15 cellular contexts compared by ENCODE assay signal in the genomic region with DNA sequence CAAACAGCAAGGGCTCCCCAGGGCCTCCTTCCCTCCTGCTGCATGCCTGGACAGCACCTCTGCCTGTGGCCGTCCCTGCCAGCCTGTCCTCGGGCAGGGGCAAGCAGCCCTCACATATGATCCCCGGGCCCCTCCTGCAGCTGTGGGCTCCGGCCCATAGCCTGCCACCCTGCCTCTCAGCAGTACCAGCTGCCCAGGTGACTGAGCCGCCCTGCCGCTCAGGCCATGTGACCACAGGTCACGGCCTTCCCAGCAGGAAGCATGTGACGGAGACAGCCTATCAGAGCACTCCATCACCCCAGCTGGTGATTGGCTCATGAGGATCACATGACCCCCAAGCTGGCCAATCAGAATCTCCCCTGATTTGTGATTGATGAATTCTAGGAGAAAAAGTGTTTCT. TPM values are rescaled to one million over a fixed set of nuclear protein-coding genes. Genes with fewer than 3 reads are reported as not detected.
DNase-seq lines count a peak whose midpoint lies in the region; ATAC-seq, FAIRE-seq and TF ChIP-seq lines count a peak whose summit lies in the region.
"Had no signal": no experiment of that assay in that cellular context is flagged by ENCODE, and none has a peak within 500 bp of the region (broad histone marks: within the 10 kb centered on the region; RNA-seq: fewer than 3 reads in every experiment).

No MANE protein-coding gene starts in this region.

- CTCF ChIA-PET in RWPE1 (lab: Yijun Ruan, JAX) = interaction anchor here (0.5 to 1.6 kb wide), 2 partner anchors 12 to 23 kb away, joined by 5 read pairs; no protein-coding TSS in a partner anchor

- no peak for TF ChIP-seq POLR2A in H54 (IDR thresholded peaks at IDR 0.05; ENCODE audit: low read depth, low read length)
- TF ChIP-seq POLR2A in vagina (IDR thresholded peaks at IDR 0.05) = no peak

- FAIRE-seq in H54 (lab: Jason Lieb, UNC) = no peak

- H3K9me3 ChIP-seq in vagina = no peaks in the 10 kb centered on the region

- POLR2A ChIA-PET in RWPE1 (lab: Yijun Ruan, JAX; ENCODE audit: low non-redundant PET) = no interaction called here

- no peaks in the 10 kb centered on the region for H3K27me3 ChIP-seq in vagina

- H3K36me3 ChIP-seq in vagina = no peaks in the 10 kb centered on the region

- H3K27ac ChIP-seq in RWPE1 = no peak overlapping the region
- H3K27ac ChIP-seq in vagina = no peak overlapping the region
- H3K27ac ChIP-seq: C4-2B, GM23248 had no signal

- peak; percentile 36 for ATAC-seq in left lobe of liver
- no peak for ATAC-seq in GM21447 (IDR thresholded peaks at IDR 0.05; ENCODE audit: unreplicated experiment)
- ATAC-seq in HG03565 (IDR thresholded peaks at IDR 0.05; ENCODE audit: unreplicated experiment) = no peak

- no peaks in the 10 kb centered on the region for H3K4me1 ChIP-seq in vagina

- intact Hi-C loops in vagina (cut with DNase I) = no loop called here

- no peak overlapping the region for H3K4me3 ChIP-seq in vagina
- H3K4me3 ChIP-seq: GM23248 had no signal

- DNase-seq in AG20443 (ENCODE audit: low spot score) = peak; percentile 35
- peak; percentile 21 for DNase-seq in H54 (ENCODE audit: insufficient read length, low spot score)
- DNase-seq in RWPE1 (ENCODE audit: low spot score) = peak; percentile 48
- DNase-seq in left lobe of liver (ENCODE audit: low spot score) = peak; percentile 45
- DNase-seq in NCI-H774 (lab: John Stamatoyannopoulos, UW) = no peak
- no peak for DNase-seq in vagina (ENCODE audit: extremely low spot score in 2 of 2)
- DNase-seq: activated naive CD8-positive, alpha-beta T cell treated with anti-CD3 and anti-CD28 coated beads, Interleukin-2, amount 10 ng/mL, durations not matched to agents 7 days and 5 days; EL; GM23248; kidney glomerular epithelial cell; NCI-H226 had no signal

- TF ChIP-seq CTCF in RWPE1 (conservative IDR thresholded peaks at IDR 0.05; ENCODE audit: low read depth) (no peak), vagina (IDR thresholded peaks at IDR 0.05) (no peak)

RNA-seq across cellular contexts. Expression of gene ALDH1L1, which starts 23.9 kb away (rescaled TPM):
- total RNA-seq in left lobe of liver (492 TPM), vagina (19.2 TPM)
- total RNA-seq: activated naive CD8-positive, alpha-beta T cell treated with anti-CD3 and anti-CD28 coated beads, Interleukin-2, amount 10 ng/mL, durations not matched to agents 7 days and 5 days; glomerular endothelial cell; GM23248 had no signal

Comparison
In these comparisons a context has a peak if more than half of its experiments do, and no peak if none do; other contexts are left out.
1. DNase-seq: peak in AG20443 (single experiment), H54 (single experiment), RWPE1 (single experiment) and left lobe of liver (single experiment); none in NCI-H774 (single experiment) and vagina (0 of 2).
2. RNA of gene ALDH1L1, which starts 23.9 kb away (total RNA-seq): 492 TPM in left lobe of liver (single experiment); 19.2 TPM in vagina (single experiment); every median in the first group is over 10 times any median in the second.